1 cellular context compared by ENCODE assay signal in the genomic region with DNA sequence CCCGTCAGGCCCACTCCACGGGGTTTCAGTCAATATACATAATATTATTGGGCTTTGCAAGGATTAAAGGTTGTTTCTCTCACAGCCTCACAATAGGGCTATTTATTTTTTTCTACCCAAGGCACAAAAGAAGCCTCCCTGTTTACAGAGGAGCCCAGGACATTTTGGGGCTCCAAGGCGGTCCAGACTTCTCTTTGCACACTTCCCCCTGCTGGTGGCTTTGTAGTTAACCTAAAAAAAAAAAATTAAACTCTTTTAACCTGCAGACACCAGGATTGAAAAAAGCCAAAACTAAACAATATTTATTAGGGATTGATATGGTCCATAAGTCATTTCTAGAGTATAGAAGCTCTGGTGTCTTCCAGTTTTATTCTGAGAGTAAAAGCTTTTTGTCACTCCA.
TF ChIP-seq lines count a peak whose summit lies in the region.

No MANE protein-coding gene starts in this region.

TF ChIP-seq in GM12878, 131 proteins besides CTCF, POLR2A, EP300 and RAD21:
- TF ChIP-seq CUX1 (IDR thresholded peaks at IDR 0.05; ENCODE audit: insufficient replicate concordance, low read depth, low read length) (no peak), MTA2 (IDR thresholded peaks at IDR 0.05; ENCODE audit: low read depth) (no peak), TCF7 (IDR thresholded peaks at IDR 0.05; ENCODE audit: borderline replicate concordance) (no peak), SIN3A (IDR thresholded peaks at IDR 0.05; ENCODE audit: low read depth, low read length) (no peak), POU2F2 (IDR thresholded peaks at IDR 0.05; ENCODE audit: borderline replicate concordance, low read depth, low read length) (no peak), PML (IDR thresholded peaks at IDR 0.05; ENCODE audit: low read length) (no peak), RUNX3 (IDR thresholded peaks at IDR 0.05; ENCODE audit: low read length) (no peak), NFIC (IDR thresholded peaks at IDR 0.05; ENCODE audit: low read depth, low read length) (no peak), MYC (IDR thresholded peaks at IDR 0.05; ENCODE audit: insufficient read depth, insufficient read length, insufficient replicate concordance, low read length, severe bottlenecking) (no peak), MAX (IDR thresholded peaks at IDR 0.05; ENCODE audit: low read depth, low read length) (no peak), BRCA1 (IDR thresholded peaks at IDR 0.05; ENCODE audit: low read depth, low read length) (no peak), SREBF2 (IDR thresholded peaks at IDR 0.05; ENCODE audit: low read length) (no peak), NRF1 (conservative IDR thresholded peaks at IDR 0.05; ENCODE audit: low read depth, low read length) (no peak), EZH2 (IDR thresholded peaks at IDR 0.05; ENCODE audit: borderline replicate concordance, control insufficient read depth, low read depth, low read length) (no peak)
- TF ChIP-seq, protein P1, sequence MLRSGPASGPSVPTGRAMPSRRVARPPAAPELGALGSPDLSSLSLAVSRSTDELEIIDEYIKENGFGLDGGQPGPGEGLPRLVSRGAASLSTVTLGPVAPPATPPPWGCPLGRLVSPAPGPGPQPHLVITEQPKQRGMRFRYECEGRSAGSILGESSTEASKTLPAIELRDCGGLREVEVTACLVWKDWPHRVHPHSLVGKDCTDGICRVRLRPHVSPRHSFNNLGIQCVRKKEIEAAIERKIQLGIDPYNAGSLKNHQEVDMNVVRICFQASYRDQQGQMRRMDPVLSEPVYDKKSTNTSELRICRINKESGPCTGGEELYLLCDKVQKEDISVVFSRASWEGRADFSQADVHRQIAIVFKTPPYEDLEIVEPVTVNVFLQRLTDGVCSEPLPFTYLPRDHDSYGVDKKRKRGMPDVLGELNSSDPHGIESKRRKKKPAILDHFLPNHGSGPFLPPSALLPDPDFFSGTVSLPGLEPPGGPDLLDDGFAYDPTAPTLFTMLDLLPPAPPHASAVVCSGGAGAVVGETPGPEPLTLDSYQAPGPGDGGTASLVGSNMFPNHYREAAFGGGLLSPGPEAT (IDR thresholded peaks at IDR 0.05; ENCODE audit: low read depth) = no peak
